7 cellular contexts compared by ENCODE assay signal in genomic region chr5:54785729-54786548, GRCh38.
DNase-seq lines count a peak whose midpoint lies in the region; ATAC-seq and TF ChIP-seq lines count a peak whose summit lies in the region.

No MANE protein-coding gene starts in this region.

- H3K9me2 ChIP-seq in MM.1S (replicated peaks; ENCODE audit: insufficient read depth, low read length), result no peaks in the 10 kb centered on the region

- H3K4me3 ChIP-seq in MM.1S (ENCODE audit: low read length) (peak overlapping the region; percentile 15; the same call in 1 of the 2 replicates), dorsolateral prefrontal cortex (peak overlapping the region in 2 of 59 donors; percentile 5 to 6), WERI-Rb-1 (ENCODE audit: low read depth, low read length) (no peak overlapping the region)

- H2AFZ ChIP-seq in MM.1S (ENCODE audit: low read length), result peak overlapping the region; percentile 45

- TF ChIP-seq CTCF in MM.1S (IDR thresholded peaks at IDR 0.05; ENCODE audit: low read length) (peak; percentile 28), dorsolateral prefrontal cortex (IDR thresholded peaks at IDR 0.05 in 54 of 56, conservative IDR thresholded peaks at IDR 0.05 in 2 of 56; ENCODE audit: low read depth in 1 of 56, partially characterized antibody in 56 of 56) (peak in 4 of 56 donors; percentile 6 to 23 (median 10)), WERI-Rb-1 (IDR thresholded peaks at IDR 0.05; ENCODE audit: low read depth, low read length) (no peak)

- intact Hi-C loops in dorsolateral prefrontal cortex (cut with DNase I), result no loop called here
- intact Hi-C loops in posterior vena cava (cut with DNase I), result no loop called here

- H4K20me1 ChIP-seq in MM.1S (ENCODE audit: insufficient read depth, low read length), result no peaks in the 10 kb centered on the region

- H3K27ac ChIP-seq in MM.1S (ENCODE audit: low read length), result peak overlapping the region; percentile 77
- H3K27ac ChIP-seq in dorsolateral prefrontal cortex, result peak overlapping the region in 33 of 59 donors; percentile 3 to 72 (median 51)
- no peak overlapping the region for H3K27ac ChIP-seq in WERI-Rb-1

- no peaks in the 10 kb centered on the region for H3K79me2 ChIP-seq in MM.1S (ENCODE audit: low read length)

- DNase-seq in MM.1S (peak; percentile 71), dorsolateral prefrontal cortex (peak; percentile 17 to 84 (median 42)), posterior vena cava (ENCODE audit: low spot score) (peak; percentile 82), WERI-Rb-1 (no peak), T-helper 1 cell (no peak)
- no peak for DNase-seq in activated T-cell treated with anti-CD3 and anti-CD28 coated beads, Interleukin-2, amount 50 U/mL, for 48 hours

- ATAC-seq in GM21526 (IDR thresholded peaks at IDR 0.05; ENCODE audit: low FRiP score, unreplicated experiment), result peak; percentile 96

- no peaks in the 10 kb centered on the region for H3K27me3 ChIP-seq in MM.1S (replicated peaks; ENCODE audit: insufficient read depth, low read length)
- no peaks in the 10 kb centered on the region for H3K27me3 ChIP-seq in dorsolateral prefrontal cortex
- H3K27me3 ChIP-seq in WERI-Rb-1 (ENCODE audit: insufficient read depth, low read depth, severe bottlenecking), result no peaks in the 10 kb centered on the region

- H3K4me1 ChIP-seq in MM.1S (ENCODE audit: low read length), result peaks cover 24% of the 10 kb centered on the region

- peak overlapping the region; percentile 11; the same call in 1 of the 2 replicates for H3K9ac ChIP-seq in MM.1S (ENCODE audit: low read length)

- H3F3A ChIP-seq in MM.1S (ENCODE audit: insufficient read depth, low read length), result peaks cover 17% of the 10 kb centered on the region

- no peaks in the 10 kb centered on the region for H3K9me3 ChIP-seq in MM.1S (replicated peaks; ENCODE audit: insufficient read depth, low read length)
- peaks cover 2% of the 10 kb centered on the region for H3K9me3 ChIP-seq in WERI-Rb-1 (ENCODE audit: severe bottlenecking)

- H3K4me2 ChIP-seq in MM.1S (ENCODE audit: low read depth, low read length), result peak overlapping the region; percentile 75

- H3K36me3 ChIP-seq in MM.1S (replicated peaks; ENCODE audit: insufficient read depth, low read length), result no peaks in the 10 kb centered on the region
- H3K36me3 ChIP-seq in WERI-Rb-1, result no peaks in the 10 kb centered on the region

Comparison
In these comparisons a context has a peak if more than half of its experiments do, and no peak if none do; other contexts are left out.
1. DNase-seq: peak in MM.1S (single experiment), dorsolateral prefrontal cortex (10 of 10) and posterior vena cava (single experiment); none in WERI-Rb-1 (single experiment), activated T-cell treated with anti-CD3 and anti-CD28 coated beads, Interleukin-2, amount 50 U/mL, for 48 hours (0 of 2) and T-helper 1 cell (0 of 5).